8 cellular contexts compared by ENCODE assay signal in the genomic region with DNA sequence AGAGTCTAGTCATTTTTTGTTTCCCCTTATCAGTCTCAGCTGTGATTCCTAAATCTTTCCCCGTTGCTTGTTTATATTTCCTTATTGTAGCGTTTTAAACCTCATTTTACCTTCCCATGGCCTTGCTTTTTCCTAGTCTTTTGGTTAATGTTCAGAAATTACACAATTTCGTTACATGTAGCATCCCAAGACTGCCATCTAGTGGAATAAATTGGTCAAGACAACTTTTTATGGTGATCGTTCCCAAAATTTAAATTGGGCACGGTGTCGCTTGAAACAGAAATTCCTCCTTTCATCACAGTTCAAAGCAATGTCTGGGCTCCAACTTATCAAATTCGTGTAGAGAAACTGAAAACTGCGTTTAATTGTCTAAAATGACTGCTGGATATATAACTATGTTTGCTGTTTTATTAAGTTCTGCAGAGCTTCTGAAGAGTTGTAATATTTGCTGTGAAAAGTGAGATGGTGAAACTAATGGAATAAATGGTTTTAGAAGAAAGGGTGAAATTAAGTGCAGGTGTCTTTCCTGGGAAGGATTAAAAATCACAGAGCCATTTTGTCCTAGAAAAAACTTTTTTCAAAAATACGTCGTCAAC.
DNase-seq lines count a peak whose midpoint lies in the region; ATAC-seq and TF ChIP-seq lines count a peak whose summit lies in the region.

No MANE protein-coding gene starts in this region.

- no peak for ATAC-seq in HG03442 (IDR thresholded peaks at IDR 0.05; ENCODE audit: unreplicated experiment)
- no peak for ATAC-seq in esophagus mucosa

- H3K4me3 ChIP-seq in AG10803 (ENCODE audit: low read length), result no peak overlapping the region
- H3K4me3 ChIP-seq in fibroblast of mammary gland (ENCODE audit: control insufficient read depth, low read depth, low read length), result no peak overlapping the region

- TF ChIP-seq CTCF in AG10803 (conservative IDR thresholded peaks at IDR 0.05; ENCODE audit: low read length) (peak; percentile 81), GM12873 (IDR thresholded peaks at IDR 0.05; ENCODE audit: insufficient read depth, low read depth, low read length, missing control alignments) (peak; percentile 62), fibroblast of mammary gland (conservative IDR thresholded peaks at IDR 0.05; ENCODE audit: control insufficient read depth, insufficient read depth, low read depth, low read length) (peak; percentile 64)

- DNase-seq in AG10803 (ENCODE audit: low read depth), result peak; percentile 43
- peak; percentile 50 for DNase-seq in LoVo (ENCODE audit: low spot score)
- DNase-seq in SHP77 treated with DMSO at 0.1 percent for 48 hours (lab: John Stamatoyannopoulos, UW), result peak; percentile 56
- peak; percentile 41 for DNase-seq in fibroblast of mammary gland (ENCODE audit: low read depth)
- peak; percentile 53 for DNase-seq in putamen (ENCODE audit: low spot score)
